ENCODE assay signal across 8 cellular contexts in the genomic region with DNA sequence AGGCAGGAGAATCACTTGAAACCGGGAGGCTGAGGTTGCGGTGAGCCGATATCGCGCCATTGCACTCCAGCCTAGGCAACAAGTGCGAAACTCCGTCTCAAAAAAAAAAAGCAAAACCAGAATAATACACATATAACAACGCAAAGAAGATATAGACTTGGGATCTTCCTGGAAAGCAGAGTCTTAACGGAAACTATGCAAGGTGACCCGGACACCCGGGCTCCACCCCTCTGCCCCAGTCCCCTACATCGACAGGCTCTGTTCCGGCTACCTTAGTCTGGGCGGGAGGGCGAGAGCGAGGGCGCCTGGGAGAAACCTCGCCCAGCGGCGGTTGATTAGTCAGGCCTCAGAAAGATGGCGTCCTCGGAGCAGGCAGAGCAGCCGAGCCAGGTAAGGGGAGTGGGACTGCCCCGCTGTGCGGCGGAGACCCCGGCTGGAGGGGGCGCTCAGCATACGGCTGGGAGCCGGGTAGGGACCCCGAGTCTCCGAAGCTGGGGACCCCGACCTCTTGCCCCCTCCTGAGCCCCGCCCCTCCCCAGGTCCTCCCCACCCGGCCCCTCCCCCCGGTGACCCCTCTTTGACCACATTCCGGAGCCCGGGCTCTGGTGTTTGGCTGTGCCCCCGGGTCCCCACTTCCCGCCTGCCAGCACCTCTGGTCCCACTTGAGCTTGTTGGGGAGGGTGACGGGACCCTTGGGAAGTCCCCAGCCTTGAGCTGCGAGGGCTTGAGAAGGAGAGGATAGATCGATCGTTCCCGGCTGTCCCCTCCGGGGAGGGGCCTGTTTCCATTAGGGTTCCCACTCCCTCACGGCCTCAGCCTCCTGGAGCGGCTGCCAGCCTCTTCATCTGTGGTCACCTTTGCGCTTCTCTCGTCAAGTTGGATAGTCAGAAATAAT. TPM values are rescaled to one million over a fixed set of nuclear protein-coding genes. Genes with fewer than 3 reads are reported as not detected.
DNase-seq lines count a peak whose midpoint lies in the region; ATAC-seq and TF ChIP-seq lines count a peak whose summit lies in the region.

PEX14 (plus strand) TSS at position 338 of the 895 bp plus-strand sequence; CDS start at position 355, 17 bp downstream.

- CTCF ChIA-PET in GM10248 (lab: Yijun Ruan, JAX) = interaction anchor here (1.0 to 1.4 kb wide), 2 partner anchors 17 to 20 kb away, joined by 3 to 4 read pairs; no protein-coding TSS in a partner anchor

- peak within 1 kb of the TSS; percentile 86 for H3K4me3 ChIP-seq in upper lobe of right lung

- TF ChIP-seq CTCF in GM10248 (IDR thresholded peaks at IDR 0.05; ENCODE audit: control extremely low read depth, extremely low read depth, low read depth, missing control alignments) (peak; percentile 4), progenitor cell of endocrine pancreas (IDR thresholded peaks at IDR 0.05; ENCODE audit: unreplicated experiment) (no peak), upper lobe of right lung (IDR thresholded peaks at IDR 0.05) (no peak)

- no peaks in the 10 kb centered on the region for H3K36me3 Mint-ChIP-seq in progenitor cell of endocrine pancreas (ENCODE audit: insufficient read depth)

- POLR2A ChIA-PET in GM10248 (lab: Yijun Ruan, JAX) = interaction anchor here (0.5 kb wide), 1 partner anchor 800 kb away, joined by 3 read pairs; no protein-coding TSS in a partner anchor

- peak within 1 kb of the TSS; percentile 84 for H3K27ac ChIP-seq in upper lobe of right lung

- intact Hi-C loops in T-helper 1 cell treated with Interleukin-12 subunit alpha and Interleukin-12 subunit beta and Interleukin-4 antibody, amounts not matched to agents 30 ng/mL and 1 ng/mL, for 36 hours (cut with micrococcal nuclease) = loop anchor here (1.0 to 5.0 kb wide), 3 partner anchors 19 to 533 kb away; partner anchors contain the start of genes LZIC and NMNAT1
- intact Hi-C loops in left ventricle myocardium superior (cut with micrococcal nuclease) = no loop called here
- intact Hi-C loops in upper lobe of right lung (cut with DNase I) = no loop called here

- no peaks in the 10 kb centered on the region for H3K9me3 Mint-ChIP-seq in progenitor cell of endocrine pancreas (ENCODE audit: low read depth)

- no peaks in the 10 kb centered on the region for H3K36me3 ChIP-seq in upper lobe of right lung

- peak within 1 kb of the TSS; percentile 95 for H3K27ac Mint-ChIP-seq in progenitor cell of endocrine pancreas

- no peaks in the 10 kb centered on the region for H3K27me3 Mint-ChIP-seq in progenitor cell of endocrine pancreas

- H3K9me3 ChIP-seq in upper lobe of right lung = no peaks in the 10 kb centered on the region

- peaks cover 24% of the 10 kb centered on the region for H3K4me1 ChIP-seq in upper lobe of right lung

- peaks cover 16% of the 10 kb centered on the region for H3K4me1 Mint-ChIP-seq in progenitor cell of endocrine pancreas (ENCODE audit: low read depth)

- no peaks in the 10 kb centered on the region for H3K27me3 ChIP-seq in upper lobe of right lung

- peak; percentile 71 for ATAC-seq in HG02678 (IDR thresholded peaks at IDR 0.05; ENCODE audit: unreplicated experiment)
- peak; percentile 90 for ATAC-seq in left ventricle myocardium superior
- ATAC-seq in upper lobe of right lung = peak; percentile 95

- DNase-seq in GM10248 (ENCODE audit: extremely low spot score) (peak; percentile 93), NCI-H1436 treated with DMSO at 0.1 percent for 48 hours (lab: John Stamatoyannopoulos, UW) (peak; percentile 18), amniotic epithelial cell (ENCODE audit: low read depth) (peak; percentile 78), left ventricle myocardium superior (peak; percentile 91), progenitor cell of endocrine pancreas (ENCODE audit: low spot score, unreplicated experiment) (peak; percentile 75), upper lobe of right lung (peak; percentile 93)

- peak within 1 kb of the TSS; percentile 97 for H3K4me3 Mint-ChIP-seq in progenitor cell of endocrine pancreas (ENCODE audit: low read depth)

RNA-seq across cellular contexts. Expression of gene PEX14, which starts in this region (rescaled TPM):
- total RNA-seq in T-helper 1 cell treated with Interleukin-12 subunit alpha and Interleukin-12 subunit beta and Interleukin-4 antibody, amounts not matched to agents 30 ng/mL and 1 ng/mL, for 36 hours = 24.4 and 27.0 TPM in 2 replicates
- 21.0 TPM for total RNA-seq in left ventricle myocardium superior
- 27.8 and 28.7 TPM in 2 replicates for total RNA-seq in progenitor cell of endocrine pancreas
- total RNA-seq in upper lobe of right lung = 25.8 TPM

Comparison
In these comparisons a context has a peak if more than half of its experiments do, and no peak if none do; other contexts are left out.
1. Peak in every context shown above with its lines: DNase-seq, ATAC-seq, H3K4me3 ChIP-seq and H3K27ac ChIP-seq.
2. DNase-seq: peak in every context shown above with its lines; median percentile 93 in GM10248; 93 in upper lobe of right lung; 91 in left ventricle myocardium superior; 78 in amniotic epithelial cell; 75 in progenitor cell of endocrine pancreas; 18 in NCI-H1436 treated with DMSO at 0.1 percent for 48 hours.